22 cellular contexts compared by ENCODE assay signal in genomic region chr2:36737131-36737750, GRCh38. TPM values are rescaled to one million over a fixed set of nuclear protein-coding genes. Genes with fewer than 3 reads are reported as not detected.
"Had no signal": no experiment of that assay in that cellular context is flagged by ENCODE, and none has a peak within 500 bp of the region (broad histone marks: within the 10 kb centered on the region; RNA-seq: fewer than 3 reads in every experiment).

No MANE protein-coding gene starts in this region.

- H3K4me1 ChIP-seq: colonic mucosa, psoas muscle, right atrium auricular region had no signal

- DNase-seq: activated B cell treated with CpG ODN at 0.5 μM for 24 hours; activated CD4-positive, alpha-beta memory T cell treated with anti-CD3 and anti-CD28 coated beads for 36 hours; activated CD4-positive, alpha-beta T cell treated with anti-CD3 and anti-CD28 coated beads for 36 hours; activated naive CD4-positive, alpha-beta T cell treated with Interleukin-2 at 50 U/mL for 16 hours; activated naive CD8-positive, alpha-beta T cell treated with anti-CD3 and anti-CD28 coated beads for 36 hours; activated T-cell treated with anti-CD3 and anti-CD28 coated beads, Interleukin-2, amount 50 U/mL, for 48 hours; amygdala; colonic mucosa; dorsolateral prefrontal cortex; effector memory CD8-positive, alpha-beta T cell; foreskin fibroblast; heart right ventricle; left ventricle myocardium superior; psoas muscle; spleen; stimulated activated CD4-positive, alpha-beta T cell treated with anti-CD3 and anti-CD28 coated beads, Interleukin-4, amount 100 ng/mL, for 1 hour; stimulated activated naive CD4-positive, alpha-beta T cell treated with Interleukin-2 at 50 U/mL for 16 hours; T1000 had no signal

- H3K27me3 ChIP-seq: colonic mucosa, dorsolateral prefrontal cortex, right atrium auricular region had no signal

- H3K27ac ChIP-seq: colonic mucosa, dorsolateral prefrontal cortex, epithelial cell of prostate, heart right ventricle, psoas muscle, right atrium auricular region, spleen had no signal

- H3K4me3 ChIP-seq: colonic mucosa, dorsolateral prefrontal cortex, heart right ventricle, psoas muscle, right atrium auricular region, spleen had no signal

- H3K36me3 ChIP-seq: colonic mucosa, heart right ventricle, right atrium auricular region, spleen had no signal

- H3K9me3 ChIP-seq: colonic mucosa, heart right ventricle, psoas muscle, right atrium auricular region, spleen had no signal

- ATAC-seq: activated CD4-positive, alpha-beta T cell treated with anti-CD3 and anti-CD28 coated beads for 36 hours; effector memory CD8-positive, alpha-beta T cell; heart right ventricle; left ventricle myocardium superior; natural killer cell treated with Interleukin-12 subunit alpha and Interleukin-12 subunit beta and Interleukin-15 and Interleukin-18, amount 100 ng/mL, for 72 hours; psoas muscle had no signal

RNA-seq across cellular contexts. Expression of gene VIT, which starts 40.7 kb away (rescaled TPM):
- total RNA-seq: activated B cell treated with CpG ODN at 0.5 μM for 24 hours; activated CD4-positive, alpha-beta memory T cell treated with anti-CD3 and anti-CD28 coated beads for 36 hours; activated CD4-positive, alpha-beta T cell treated with anti-CD3 and anti-CD28 coated beads for 36 hours; activated naive CD8-positive, alpha-beta T cell treated with anti-CD3 and anti-CD28 coated beads for 36 hours; bronchial epithelial cell; natural killer cell treated with Interleukin-12 subunit alpha and Interleukin-12 subunit beta and Interleukin-15 and Interleukin-18, amount 100 ng/mL, for 72 hours had no signal
